9 cellular contexts compared by ENCODE assay signal in genomic region chr21:41283211-41283818, GRCh38. TPM values are rescaled to one million over a fixed set of nuclear protein-coding genes. Genes with fewer than 3 reads are reported as not detected.
DNase-seq lines count a peak whose midpoint lies in the region; ATAC-seq and TF ChIP-seq lines count a peak whose summit lies in the region.
"Had no signal": no experiment of that assay in that cellular context is flagged by ENCODE, and none has a peak within 500 bp of the region (broad histone marks: within the 10 kb centered on the region; RNA-seq: fewer than 3 reads in every experiment).

No MANE protein-coding gene starts in this region.

- POLR2A ChIA-PET in naive thymus-derived CD4-positive, alpha-beta T cell (lab: Charles Lee), result interaction anchor here (0.7 to 1.4 kb wide), 4 partner anchors 86 to 177 kb away, joined by 3 to 5 read pairs (median 4); no protein-coding TSS in a partner anchor

- no peaks in the 10 kb centered on the region for H3K4me1 ChIP-seq in naive thymus-derived CD4-positive, alpha-beta T cell (ENCODE audit: control insufficient read depth in 2 of 2, insufficient read depth in 2 of 2, low read length in 2 of 2)
- H3K4me1 ChIP-seq in upper lobe of left lung, result no peaks in the 10 kb centered on the region
- H3K4me1 ChIP-seq: BLaER1 had no signal

- no peaks in the 10 kb centered on the region for H3K36me3 Mint-ChIP-seq in naive thymus-derived CD4-positive, alpha-beta T cell

- no peaks in the 10 kb centered on the region for H3K9me3 ChIP-seq in naive thymus-derived CD4-positive, alpha-beta T cell (ENCODE audit: control insufficient read depth in 2 of 3, low read length in 3 of 3)
- H3K9me3 ChIP-seq in upper lobe of left lung, result no peaks in the 10 kb centered on the region
- H3K9me3 ChIP-seq: BLaER1 had no signal

- WGBS in upper lobe of left lung, 2 donors, result 15 to 21% methylated on average over 8 of the region's 8 CpGs

- DNase-seq in activated CD4-positive, CD25-positive, alpha-beta regulatory T cell treated with anti-CD3 and anti-CD28 coated beads, Interleukin-2, amount 50 U/mL, for 16 hours (ENCODE audit: low read depth, low spot score), result peak; percentile 17
- DNase-seq in activated CD4-positive, CD25-positive, alpha-beta regulatory T cell treated with anti-CD3 and anti-CD28 coated beads, Interleukin-2, amount 50 U/mL, for 72 hours, result no peak
- DNase-seq in NCI-H524 (lab: John Stamatoyannopoulos, UW), result peak; percentile 43 to 76
- DNase-seq in activated CD4-positive, alpha-beta T cell treated with anti-CD3 and anti-CD28 coated beads, Interleukin-2, amount 50 U/mL, for 1 hour, result peak; percentile 43
- DNase-seq in erythroblast (lab: John Stamatoyannopoulos, UW), result peak; percentile 36 to 60
- DNase-seq in naive thymus-derived CD4-positive, alpha-beta T cell, result peak in 7 of 9 donors; percentile 38 to 77 (median 67)
- peak in 1 of 2 donors; percentile 46 for DNase-seq in upper lobe of left lung

- no peaks in the 10 kb centered on the region for H3K9me3 Mint-ChIP-seq in naive thymus-derived CD4-positive, alpha-beta T cell

- H3K27ac Mint-ChIP-seq in naive thymus-derived CD4-positive, alpha-beta T cell, result no peak overlapping the region

- intact Hi-C loops in naive thymus-derived CD4-positive, alpha-beta T cell (cut with micrococcal nuclease), result loop anchor here (1.0 to 10.0 kb wide), 8 partner anchors 74 to 834 kb away; partner anchors contain the start of genes MX1 (in 2 of the 2) and MX2 (in 1 of the 2)

- H3K36me3 ChIP-seq in naive thymus-derived CD4-positive, alpha-beta T cell (ENCODE audit: control insufficient read depth in 2 of 3, insufficient read depth in 3 of 3, low read length in 3 of 3), result no peaks in the 10 kb centered on the region
- H3K36me3 ChIP-seq in upper lobe of left lung, result no peaks in the 10 kb centered on the region
- H3K36me3 ChIP-seq: BLaER1 had no signal

- H3K4me3 Mint-ChIP-seq in naive thymus-derived CD4-positive, alpha-beta T cell, result no peak overlapping the region

- no peak overlapping the region for H3K4me3 ChIP-seq in naive thymus-derived CD4-positive, alpha-beta T cell (ENCODE audit: low read length)
- no peak overlapping the region for H3K4me3 ChIP-seq in upper lobe of left lung
- H3K4me3 ChIP-seq: BLaER1 had no signal

- H3K27ac ChIP-seq in naive thymus-derived CD4-positive, alpha-beta T cell (ENCODE audit: low read depth, low read length), result no peak overlapping the region
- H3K27ac ChIP-seq in upper lobe of left lung, result no peak overlapping the region
- H3K27ac ChIP-seq: BLaER1 had no signal

- H3K27me3 ChIP-seq in naive thymus-derived CD4-positive, alpha-beta T cell (ENCODE audit: control insufficient read depth in 2 of 2, insufficient read depth in 2 of 2, low read length in 2 of 2), result no peaks in the 10 kb centered on the region
- no peaks in the 10 kb centered on the region for H3K27me3 ChIP-seq in upper lobe of left lung
- H3K27me3 ChIP-seq: BLaER1 had no signal

- peak; percentile 53 to 86 (median 76) for TF ChIP-seq CTCF in upper lobe of left lung (IDR thresholded peaks at IDR 0.05)

- H3K27me3 Mint-ChIP-seq in naive thymus-derived CD4-positive, alpha-beta T cell, result peaks cover 8 to 28% (median 20%) of the 10 kb centered on the region in 5 donors

- TF ChIP-seq EP300 in upper lobe of left lung (IDR thresholded peaks at IDR 0.05), result no peak

- CTCF ChIA-PET in naive thymus-derived CD4-positive, alpha-beta T cell (lab: Charles Lee), result interaction anchor here (0.8 to 3.8 kb wide), 28 partner anchors 10 to 834 kb away, joined by 3 to 65 read pairs (median 4); no protein-coding TSS in a partner anchor

- TF ChIP-seq POLR2A in erythroblast (IDR thresholded peaks at IDR 0.05; ENCODE audit: low read length) (no peak), upper lobe of left lung (IDR thresholded peaks at IDR 0.05) (no peak)

- ATAC-seq in HG03565 (IDR thresholded peaks at IDR 0.05; ENCODE audit: unreplicated experiment) (peak; percentile 64), upper lobe of left lung (ENCODE audit: low FRiP score in 2 of 2) (peak; percentile 92 to 93)
- peak; percentile 97 for ATAC-seq in naive thymus-derived CD4-positive, alpha-beta T cell

- peaks cover 0 to 4% (median 0%) of the 10 kb centered on the region in 7 donors for H3K4me1 Mint-ChIP-seq in naive thymus-derived CD4-positive, alpha-beta T cell

RNA-seq across cellular contexts. Expression of gene FAM3B, which starts 33.3 kb away (rescaled TPM):
- total RNA-seq in naive thymus-derived CD4-positive, alpha-beta T cell, result not detected
- not detected for polyA plus RNA-seq in naive thymus-derived CD4-positive, alpha-beta T cell
- 10 to 100 TPM in 1 of 6 donors, 1 to 10 TPM in 5; 2.9 to 13.2 (median 4.7) TPM for total RNA-seq in upper lobe of left lung
